Comparison of ENCODE assay signal across 25 cellular contexts in genomic region chr9:125971050-125971449, GRCh38.
"Had no signal": no experiment of that assay in that cellular context is flagged by ENCODE, and none has a peak within 500 bp of the region (broad histone marks: within the 10 kb centered on the region; RNA-seq: fewer than 3 reads in every experiment).

No MANE protein-coding gene starts in this region.

- H3K4me3 ChIP-seq: cardiac muscle cell, left lung, sigmoid colon, smooth muscle cell, thoracic aorta, vagina had no signal

- H3K4me1 Mint-ChIP-seq: activated CD4-positive, alpha-beta T cell treated with anti-CD3 and anti-CD28 coated beads, Interleukin-2, amount 10 ng/mL, durations not matched to agents 24 days and 14 days; activated naive CD8-positive, alpha-beta T cell treated with anti-CD3 and anti-CD28 coated beads, Interleukin-2, amount 50 U/mL, for 24 hours had no signal

- H2AFZ ChIP-seq: parathyroid adenoma had no signal

- H3K27ac ChIP-seq: cardiac muscle cell, foreskin keratinocyte, left lung, parathyroid adenoma, sigmoid colon, thoracic aorta, vagina, VCaP had no signal

- H3K36me3 ChIP-seq: thoracic aorta, vagina had no signal

- H3K27ac Mint-ChIP-seq: activated CD4-positive, alpha-beta memory T cell treated with anti-CD3 and anti-CD28 coated beads, Interleukin-2, amount 10 ng/mL, durations not matched to agents 7 days and 5 days; activated CD4-positive, alpha-beta T cell treated with anti-CD3 and anti-CD28 coated beads, Interleukin-2, amount 10 ng/mL, durations not matched to agents 24 days and 14 days; activated naive CD8-positive, alpha-beta T cell treated with anti-CD3 and anti-CD28 coated beads, Interleukin-2, amount 50 U/mL, for 24 hours; dendritic cell treated with granulocyte-macrophage colony-stimulating factor and Interleukin-4, amounts not matched to agents 40 ng/mL and 50 ng/mL, for 4 days; nephron; stimulated activated naive B cell treated with anti-CD40 and anti-IgM and Interleukin-4, amounts not matched to agents 10 μg/mL and 1 μg/mL and 100 μg/mL, for 72 hours; type B pancreatic cell had no signal

- H3K4me1 ChIP-seq: left lung, parathyroid adenoma, vagina had no signal

- H3K4me2 ChIP-seq: smooth muscle cell had no signal

- H3K9me3 Mint-ChIP-seq: activated CD4-positive, alpha-beta memory T cell treated with anti-CD3 and anti-CD28 coated beads, Interleukin-2, amount 10 ng/mL, durations not matched to agents 7 days and 5 days; activated CD4-positive, alpha-beta T cell treated with anti-CD3 and anti-CD28 coated beads, Interleukin-2, amount 10 ng/mL, durations not matched to agents 24 days and 14 days; activated naive CD8-positive, alpha-beta T cell treated with anti-CD3 and anti-CD28 coated beads, Interleukin-2, amount 50 U/mL, for 24 hours; dendritic cell treated with granulocyte-macrophage colony-stimulating factor and Interleukin-4, amounts not matched to agents 40 ng/mL and 50 ng/mL, for 4 days; type B pancreatic cell had no signal

- H3K27me3 ChIP-seq: cardiac muscle cell, foreskin keratinocyte, left lung, sigmoid colon, vagina had no signal

- H3K27me3 Mint-ChIP-seq: activated CD4-positive, alpha-beta memory T cell treated with anti-CD3 and anti-CD28 coated beads, Interleukin-2, amount 10 ng/mL, durations not matched to agents 7 days and 5 days; activated CD4-positive, alpha-beta T cell treated with anti-CD3 and anti-CD28 coated beads, Interleukin-2, amount 10 ng/mL, durations not matched to agents 24 days and 14 days; type B pancreatic cell had no signal

- H3K4me3 Mint-ChIP-seq: activated CD4-positive, alpha-beta memory T cell treated with anti-CD3 and anti-CD28 coated beads, Interleukin-2, amount 10 ng/mL, durations not matched to agents 7 days and 5 days; activated CD4-positive, alpha-beta T cell treated with anti-CD3 and anti-CD28 coated beads, Interleukin-2, amount 10 ng/mL, durations not matched to agents 24 days and 14 days; activated naive CD8-positive, alpha-beta T cell treated with anti-CD3 and anti-CD28 coated beads, Interleukin-2, amount 50 U/mL, for 24 hours; dendritic cell treated with granulocyte-macrophage colony-stimulating factor and Interleukin-4, amounts not matched to agents 40 ng/mL and 50 ng/mL, for 4 days; nephron; stimulated activated naive B cell treated with anti-CD40 and anti-IgM and Interleukin-4, amounts not matched to agents 10 μg/mL and 1 μg/mL and 100 μg/mL, for 72 hours; type B pancreatic cell had no signal

- DNase-seq: activated CD4-positive, alpha-beta memory T cell treated with anti-CD3 and anti-CD28 coated beads, Interleukin-2, amount 10 ng/mL, durations not matched to agents 7 days and 5 days; activated CD4-positive, alpha-beta T cell treated with anti-CD3 and anti-CD28 coated beads, Interleukin-2, amount 10 ng/mL, durations not matched to agents 24 days and 14 days; activated effector memory CD4-positive, alpha-beta T cell treated with anti-CD3 and anti-CD28 coated beads, Interleukin-2, amount 50 U/mL, for 16 hours; activated naive CD4-positive, alpha-beta T cell treated with anti-CD3 and anti-CD28 coated beads, Interleukin-2, amount 50 U/mL, for 16 hours; activated naive CD8-positive, alpha-beta T cell treated with anti-CD3 and anti-CD28 coated beads, Interleukin-2, amount 50 U/mL, for 24 hours; activated T-cell treated with anti-CD3 and anti-CD28 coated beads for 4 hours; effector CD4-positive, alpha-beta T cell; erythroblast; kidney glomerular epithelial cell; left lung; sigmoid colon; stimulated activated CD4-positive, alpha-beta T cell treated with anti-CD3 and anti-CD28 coated beads, Interleukin-15, amount 100 ng/mL, for 24 hours; stimulated activated CD8-positive, alpha-beta memory T cell treated with anti-CD3 and anti-CD28 coated beads, Interleukin-4, amount 100 ng/mL, for 48 hours; stimulated activated naive B cell treated with anti-CD40 and anti-IgM and Interleukin-4, amounts not matched to agents 10 μg/mL and 1 μg/mL and 100 μg/mL, for 72 hours had no signal

- ATAC-seq: activated CD4-positive, CD25-positive, alpha-beta regulatory T cell treated with anti-CD3 and anti-CD28 coated beads, Interleukin-2, amount 50 U/mL, for 24 hours; activated naive CD8-positive, alpha-beta T cell treated with anti-CD3 and anti-CD28 coated beads, Interleukin-2, amount 50 U/mL, for 24 hours; left lung; stimulated activated naive B cell treated with anti-CD40 and anti-IgM and Interleukin-4, amounts not matched to agents 10 μg/mL and 1 μg/mL and 100 μg/mL, for 72 hours had no signal

- H3K9me3 ChIP-seq: left lung, sigmoid colon, thoracic aorta, vagina had no signal

- H3K9ac ChIP-seq: parathyroid adenoma had no signal
